Comparison of ENCODE assay signal across 8 cellular contexts in genomic region chr6:6057442-6058053, GRCh38. TPM values are rescaled to one million over a fixed set of nuclear protein-coding genes. Genes with fewer than 3 reads are reported as not detected.
DNase-seq lines count a peak whose midpoint lies in the region; ATAC-seq and TF ChIP-seq lines count a peak whose summit lies in the region.

No MANE protein-coding gene starts in this region.

- no peaks in the 10 kb centered on the region for H3K4me1 ChIP-seq in HAP-1
- no peaks in the 10 kb centered on the region for H3K4me1 ChIP-seq in upper lobe of right lung

- H3K27me3 ChIP-seq in HAP-1 (ENCODE audit: low read depth) (no peaks in the 10 kb centered on the region), upper lobe of right lung (no peaks in the 10 kb centered on the region)

- in situ Hi-C loops in Caki2 (cut with HindIII; ENCODE audit: low pct_unique_long_range_greater_than_20kb, low sequenced_read_pairs): no loop called here
- in situ Hi-C loops in HAP-1 (cut with MboI; ENCODE audit: low sequenced_read_pairs): loop anchor here (25.0 kb wide), 1 partner anchor 480 kb away; no protein-coding TSS in a partner anchor
- in situ Hi-C loops in astrocyte of the cerebellum (cut with HindIII; ENCODE audit: low sequenced_read_pairs): no loop called here

- H3K36me3 ChIP-seq in HAP-1 (replicated peaks): no peaks in the 10 kb centered on the region
- H3K36me3 ChIP-seq in upper lobe of right lung: no peaks in the 10 kb centered on the region

- DNase-seq in Caki2 (ENCODE audit: low read depth) (peak; percentile 22), HAP-1 (ENCODE audit: low spot score in 2 of 2) (peak; percentile 14 to 47), NCI-H446 treated with DMSO at 0.1 percent for 48 hours (lab: John Stamatoyannopoulos, UW) (peak; percentile 9), astrocyte of the cerebellum (ENCODE audit: low read depth) (peak; percentile 6), kidney glomerular epithelial cell (lab: John Stamatoyannopoulos, UW) (peak; percentile 51), upper lobe of right lung (no peak)
- DNase-seq in stimulated activated CD4-positive, alpha-beta T cell treated with anti-CD3 and anti-CD28 coated beads, Interleukin-2, amount 100 ng/mL, for 24 hours: no peak

- no peak overlapping the region for H3K27ac ChIP-seq in upper lobe of right lung

- intact Hi-C loops in upper lobe of right lung (cut with DNase I): no loop called here

- ATAC-seq in upper lobe of right lung (peak; percentile 80), HG02571 (IDR thresholded peaks at IDR 0.05; ENCODE audit: unreplicated experiment) (no peak)

- H3K4me3 ChIP-seq in HAP-1: no peak overlapping the region
- no peak overlapping the region for H3K4me3 ChIP-seq in astrocyte of the cerebellum (ENCODE audit: low read depth, low read length)
- H3K4me3 ChIP-seq in upper lobe of right lung: no peak overlapping the region

- TF ChIP-seq CTCF in astrocyte of the cerebellum (IDR thresholded peaks at IDR 0.05; ENCODE audit: low read depth, low read length, missing control alignments) (peak; percentile 48), upper lobe of right lung (IDR thresholded peaks at IDR 0.05) (peak; percentile 69)

- H3K9me3 ChIP-seq in HAP-1 (no peaks in the 10 kb centered on the region), upper lobe of right lung (no peaks in the 10 kb centered on the region)

RNA-seq across cellular contexts. Expression of gene NRN1, which starts 50.8 kb away (rescaled TPM):
- total RNA-seq in Caki2 (2014; rRNA removed; shearing (Covaris generic); ENCODE audit: low replicate concordance): not detected in 2 replicates
- total RNA-seq in upper lobe of right lung: 24.4 TPM

Comparison
In these comparisons a context has a peak if more than half of its experiments do, and no peak if none do; other contexts are left out.
1. DNase-seq: peak in Caki2 (single experiment), HAP-1 (2 of 2), NCI-H446 treated with DMSO at 0.1 percent for 48 hours (single experiment), astrocyte of the cerebellum (single experiment) and kidney glomerular epithelial cell (single experiment); none in upper lobe of right lung (single experiment) and stimulated activated CD4-positive, alpha-beta T cell treated with anti-CD3 and anti-CD28 coated beads, Interleukin-2, amount 100 ng/mL, for 24 hours (0 of 2).
2. RNA of gene NRN1, which starts 50.8 kb away (total RNA-seq): 24.4 TPM in upper lobe of right lung (single experiment); not detected in Caki2; every median in the first group is over 10 times any median in the second.